27 cellular contexts compared by ENCODE assay signal in the genomic region with DNA sequence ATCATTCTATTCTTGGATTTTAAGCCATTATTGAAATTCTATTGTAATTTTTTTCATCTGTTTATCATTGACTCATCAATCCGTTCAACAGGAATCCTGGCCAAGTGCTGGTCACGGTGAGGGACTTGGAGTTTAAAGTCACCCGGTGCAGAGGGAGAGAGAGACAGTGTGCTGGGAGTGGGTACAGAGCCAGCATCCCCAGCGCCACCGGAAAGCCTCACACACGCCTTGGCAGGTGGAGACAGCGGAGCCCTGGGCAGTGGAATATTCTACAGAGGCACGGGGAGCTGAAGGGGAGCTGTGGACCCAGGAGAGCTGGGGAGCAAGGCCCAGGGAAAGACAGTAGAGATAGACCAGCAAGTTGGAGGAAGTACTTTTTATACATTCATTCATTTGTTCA.
"Had no signal": no experiment of that assay in that cellular context is flagged by ENCODE, and none has a peak within 500 bp of the region (broad histone marks: within the 10 kb centered on the region; RNA-seq: fewer than 3 reads in every experiment).

No MANE protein-coding gene starts in this region.

- H3K9me3 Mint-ChIP-seq: activated CD4-positive, alpha-beta T cell treated with anti-CD3 and anti-CD28 coated beads, Interleukin-2, amount 10 ng/mL, durations not matched to agents 24 days and 14 days; activated T-cell treated with anti-CD3 and anti-CD28 coated beads, Interleukin-2, amount 50 U/mL, for 24 hours; brain had no signal

- DNase-seq: activated CD4-positive, alpha-beta T cell treated with anti-CD3 and anti-CD28 coated beads, Interleukin-2, amount 10 ng/mL, durations not matched to agents 24 days and 14 days; activated CD4-positive, alpha-beta T cell treated with anti-CD3 and anti-CD28 coated beads, Interleukin-2, amount 50 U/mL, for 48 hours; activated CD8-positive, alpha-beta T cell treated with anti-CD3 and anti-CD28 coated beads, Interleukin-2, amount 10 ng/mL, durations not matched to agents 7 days and 5 days; activated naive CD8-positive, alpha-beta T cell treated with anti-CD3 and anti-CD28 coated beads, Interleukin-2, amount 50 U/mL, for 24 hours; activated T-cell treated with anti-CD3 and anti-CD28 coated beads, Interleukin-2, amount 50 U/mL, for 24 hours; Karpas-422; KBM-7; NCI-H1105; NCI-H1417 treated with DMSO at 0.1 percent for 48 hours; NCI-H187 treated with DMSO at 0.1 percent for 48 hours; NCI-H2081; NCI-H2171 treated with DMSO at 0.1 percent for 48 hours; NCI-H2227 treated with DMSO at 0.1 percent for 48 hours; NCI-H446; NCI-H510A treated with DMSO at 0.1 percent for 48 hours; NCI-H526 treated with DMSO at 0.1 percent for 48 hours; NCI-H774; SHP77 treated with DMSO at 0.1 percent for 48 hours; SK-N-SH had no signal

- H3K27ac ChIP-seq: SJSA1 had no signal

- H3K4me2 ChIP-seq: SK-N-SH had no signal

- H3K27me3 Mint-ChIP-seq: activated CD4-positive, alpha-beta T cell treated with anti-CD3 and anti-CD28 coated beads, Interleukin-2, amount 10 ng/mL, durations not matched to agents 24 days and 14 days; activated naive CD4-positive, alpha-beta T cell treated with anti-CD3 and anti-CD28 coated beads, Interleukin-2, amount 10 ng/mL, durations not matched to agents 7 days and 5 days; activated naive CD8-positive, alpha-beta T cell; activated T-cell treated with anti-CD3 and anti-CD28 coated beads, Interleukin-2, amount 50 U/mL, for 24 hours had no signal

- H3K36me3 ChIP-seq: SJSA1 had no signal

- H3K36me3 Mint-ChIP-seq: activated naive CD4-positive, alpha-beta T cell treated with anti-CD3 and anti-CD28 coated beads, Interleukin-2, amount 10 ng/mL, durations not matched to agents 7 days and 5 days; activated naive CD8-positive, alpha-beta T cell; brain had no signal

- H3K4me1 ChIP-seq: SJSA1 had no signal

- H3K4me1 Mint-ChIP-seq: activated CD4-positive, alpha-beta T cell treated with anti-CD3 and anti-CD28 coated beads, Interleukin-2, amount 10 ng/mL, durations not matched to agents 24 days and 14 days; activated naive CD4-positive, alpha-beta T cell treated with anti-CD3 and anti-CD28 coated beads, Interleukin-2, amount 10 ng/mL, durations not matched to agents 7 days and 5 days; activated naive CD8-positive, alpha-beta T cell treated with anti-CD3 and anti-CD28 coated beads, Interleukin-2, amount 50 U/mL, for 24 hours had no signal

- H3K4me3 ChIP-seq: SJSA1 had no signal

- H3K27me3 ChIP-seq: SJSA1 had no signal

- ATAC-seq: activated CD8-positive, alpha-beta T cell treated with anti-CD3 and anti-CD28 coated beads, Interleukin-2, amount 10 ng/mL, durations not matched to agents 7 days and 5 days; activated naive CD8-positive, alpha-beta T cell treated with anti-CD3 and anti-CD28 coated beads, Interleukin-2, amount 50 U/mL, for 24 hours; Panc1 had no signal

- H3K4me3 Mint-ChIP-seq: activated CD4-positive, alpha-beta T cell treated with anti-CD3 and anti-CD28 coated beads, Interleukin-2, amount 10 ng/mL, durations not matched to agents 24 days and 14 days; activated CD8-positive, alpha-beta T cell treated with anti-CD3 and anti-CD28 coated beads, Interleukin-2, amount 10 ng/mL, durations not matched to agents 7 days and 5 days; activated naive CD4-positive, alpha-beta T cell treated with anti-CD3 and anti-CD28 coated beads, Interleukin-2, amount 10 ng/mL, durations not matched to agents 7 days and 5 days; activated naive CD8-positive, alpha-beta T cell; activated naive CD8-positive, alpha-beta T cell treated with anti-CD3 and anti-CD28 coated beads, Interleukin-2, amount 50 U/mL, for 24 hours; activated T-cell treated with anti-CD3 and anti-CD28 coated beads, Interleukin-2, amount 50 U/mL, for 24 hours; brain; T-helper 1 cell treated with Interleukin-12 subunit alpha and Interleukin-12 subunit beta and Interleukin-4 antibody, amounts not matched to agents 30 μg/mL and 1 μg/mL, for 36 hours; T-helper 2 cell treated with Interferon-gamma antibody and Interleukin-4, amounts not matched to agents 5 μg/mL and 100 μg/mL, for 36 hours had no signal

- H3K27ac Mint-ChIP-seq: activated CD4-positive, alpha-beta T cell treated with anti-CD3 and anti-CD28 coated beads, Interleukin-2, amount 10 ng/mL, durations not matched to agents 24 days and 14 days; activated CD8-positive, alpha-beta T cell treated with anti-CD3 and anti-CD28 coated beads, Interleukin-2, amount 10 ng/mL, durations not matched to agents 7 days and 5 days; activated naive CD4-positive, alpha-beta T cell treated with anti-CD3 and anti-CD28 coated beads, Interleukin-2, amount 10 ng/mL, durations not matched to agents 7 days and 5 days; activated naive CD8-positive, alpha-beta T cell; activated naive CD8-positive, alpha-beta T cell treated with anti-CD3 and anti-CD28 coated beads, Interleukin-2, amount 50 U/mL, for 24 hours; activated T-cell treated with anti-CD3 and anti-CD28 coated beads, Interleukin-2, amount 50 U/mL, for 24 hours; activated T-helper 2 cell treated with anti-CD3 and anti-CD28 coated beads, Interferon-gamma antibody, Interleukin-2, Interleukin-4, amounts not matched to agents 10 μg/mL and 5 μg/mL and 100 μg/mL, durations not matched to agents 14 hours and 24 hours and 36 hours; T-helper 1 cell treated with Interleukin-12 subunit alpha and Interleukin-12 subunit beta and Interleukin-4 antibody, amounts not matched to agents 30 μg/mL and 1 μg/mL, for 36 hours; T-helper 2 cell treated with Interferon-gamma antibody and Interleukin-4, amounts not matched to agents 5 μg/mL and 100 μg/mL, for 36 hours had no signal

- H3K9me3 ChIP-seq: SK-N-SH had no signal
